ENCODE assay signal across 8 cellular contexts in the genomic region with DNA sequence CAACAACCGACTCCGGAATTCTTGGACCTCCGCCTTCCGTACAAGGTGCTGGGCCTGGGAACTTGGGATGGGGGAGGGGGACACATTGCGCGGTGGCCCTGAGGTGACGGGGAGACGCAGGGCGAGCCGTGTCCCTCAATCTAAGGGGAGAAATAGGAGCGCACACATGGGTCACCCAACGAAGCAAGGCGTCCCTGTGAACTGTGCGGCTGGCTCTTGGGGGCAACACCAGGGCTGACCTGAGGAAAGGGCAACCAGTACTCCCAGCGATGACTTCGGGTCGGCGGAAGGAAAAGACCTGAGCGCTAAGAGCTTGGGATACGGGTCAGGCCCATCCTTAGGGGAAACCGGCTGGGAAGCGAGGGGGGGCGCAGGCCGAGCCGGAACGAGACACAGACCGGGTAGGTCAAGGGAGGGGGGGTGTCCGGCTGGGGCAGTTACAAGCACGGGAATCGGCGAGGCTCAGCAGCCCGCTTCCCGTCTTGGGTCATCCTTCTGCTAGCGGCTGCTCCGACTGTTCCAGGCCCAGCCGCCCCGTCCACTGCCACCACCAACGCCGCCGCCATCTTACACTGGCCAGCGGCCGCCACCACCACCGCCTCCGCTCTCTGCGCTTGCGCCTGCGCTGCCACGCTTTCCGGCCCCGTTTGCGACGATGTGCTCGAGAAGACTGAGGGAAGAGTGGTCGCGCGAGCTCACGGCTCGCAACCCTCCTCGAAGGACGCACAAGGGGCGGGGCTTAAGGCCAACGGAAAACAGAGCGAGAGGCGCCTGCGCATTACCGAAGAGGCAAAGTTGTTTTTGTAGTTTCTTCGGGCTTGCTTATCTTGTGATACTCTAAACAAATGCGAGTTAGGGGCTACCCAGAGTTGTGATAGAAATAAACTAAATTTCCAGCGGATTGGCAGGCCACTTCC. TPM values are rescaled to one million over a fixed set of nuclear protein-coding genes. Genes with fewer than 3 reads are reported as not detected.
DNase-seq lines count a peak whose midpoint lies in the region; TF ChIP-seq lines count a peak whose summit lies in the region.

TSS of gene DCAF8 (minus strand) at position 672 of the 917 bp plus-strand sequence. CDS start 18,541 bp downstream, outside the sequence.

- intact Hi-C loops in stomach (cut with DNase I; ENCODE audit: low total_unique reads): no loop called here

- H4K20me1 ChIP-seq in MM.1S (ENCODE audit: insufficient read depth, low read length): no peaks in the 10 kb centered on the region
- H4K20me1 ChIP-seq in neural cell (ENCODE audit: insufficient read depth): no peaks in the 10 kb centered on the region

- H3K4me1 ChIP-seq in ES-I3 (ENCODE audit: insufficient read depth, low read length) (peaks cover 11% of the 10 kb centered on the region; the same call in 1 of the 2 replicates), HAP-1 (peaks cover 12% of the 10 kb centered on the region), MM.1S (ENCODE audit: low read length) (peaks cover 19% of the 10 kb centered on the region), stomach (peaks cover 15 to 54% (median 43%) of the 10 kb centered on the region in 4 donors)

- H3K4me3 ChIP-seq in HAP-1 (peak within 1 kb of the TSS; percentile 76), MM.1S (ENCODE audit: low read length) (peak within 1 kb of the TSS; percentile 88), neural cell (ENCODE audit: low read length) (peak within 1 kb of the TSS; percentile 84), stomach (peak within 1 kb of the TSS; percentile 66 to 94 (median 88))

- H2AFZ ChIP-seq in MM.1S (ENCODE audit: low read length) (peak within 1 kb of the TSS; percentile 79), neural cell (ENCODE audit: low read depth, low read length) (peak within 1 kb of the TSS; percentile 90)

- TF ChIP-seq EP300 in neural cell (conservative IDR thresholded peaks at IDR 0.05; ENCODE audit: poor library complexity, severe bottlenecking): peak; percentile 11
- TF ChIP-seq EP300 in stomach (IDR thresholded peaks at IDR 0.05): no peak

- H3K27ac ChIP-seq in MM.1S (ENCODE audit: low read length) (peak within 1 kb of the TSS; percentile 92), neural cell (ENCODE audit: low read length) (peak within 1 kb of the TSS; percentile 93), stomach (peak within 1 kb of the TSS; percentile 94 to 98 (median 97))

- no peak for TF ChIP-seq RAD21 in neural cell (conservative IDR thresholded peaks at IDR 0.05)

- H3K27me3 ChIP-seq in HAP-1 (ENCODE audit: low read depth) (no peaks in the 10 kb centered on the region; the same call in 1 of the 2 replicates), MM.1S (replicated peaks; ENCODE audit: insufficient read depth, low read length) (no peaks in the 10 kb centered on the region), neural cell (ENCODE audit: insufficient read depth, low read depth, low read length) (no peaks in the 10 kb centered on the region), stomach (no peaks in the 10 kb centered on the region)

- no peaks in the 10 kb centered on the region; the same call in 1 of the 2 replicates for H3K36me3 ChIP-seq in ES-I3 (ENCODE audit: insufficient read depth, low read length)
- no peaks in the 10 kb centered on the region for H3K36me3 ChIP-seq in HAP-1 (replicated peaks)
- no peaks in the 10 kb centered on the region for H3K36me3 ChIP-seq in MM.1S (replicated peaks; ENCODE audit: insufficient read depth, low read length)
- no peaks in the 10 kb centered on the region for H3K36me3 ChIP-seq in neural cell (ENCODE audit: insufficient read depth, low read length)
- H3K36me3 ChIP-seq in stomach: peaks cover 0 to 8% (median 2%) of the 10 kb centered on the region in 4 donors

- H3K9me2 ChIP-seq in MM.1S (replicated peaks; ENCODE audit: insufficient read depth, low read length) (no peaks in the 10 kb centered on the region), neural cell (ENCODE audit: insufficient read depth, low read length) (no peaks in the 10 kb centered on the region)

- peak within 1 kb of the TSS; percentile 93 for H3K4me2 ChIP-seq in MM.1S (ENCODE audit: low read depth, low read length)
- peak within 1 kb of the TSS; percentile 99 for H3K4me2 ChIP-seq in neural cell (ENCODE audit: low read length)

- peak in 3 of 4 donors; percentile 87 to 92 (median 88) for TF ChIP-seq POLR2A in stomach (IDR thresholded peaks at IDR 0.05)

- 0% methylated on average over 32 to 69 of the region's 69 CpGs for WGBS in stomach, 5 donors

- H3K79me2 ChIP-seq in MM.1S (ENCODE audit: low read length): peaks cover 51% of the 10 kb centered on the region
- H3K79me2 ChIP-seq in neural cell (replicated peaks; ENCODE audit: insufficient read depth, low read length): peaks cover 33% of the 10 kb centered on the region

- DNase-seq in HAP-1 (ENCODE audit: low spot score in 2 of 2) (peak; percentile 96 to 99), MM.1S (peak; percentile 100), SIG-M5 (lab: John Stamatoyannopoulos, UW) (peak; percentile 92), activated gamma-delta T cell (lab: John Stamatoyannopoulos, UW) (peak; percentile 94), fibroblast of the conjunctiva (ENCODE audit: low read depth) (peak; percentile 96), stomach (peak; percentile 98)

- peak within 1 kb of the TSS; percentile 93 for H3K9ac ChIP-seq in ES-I3 (ENCODE audit: low read depth, low read length)
- H3K9ac ChIP-seq in MM.1S (ENCODE audit: low read length): peak within 1 kb of the TSS; percentile 94
- H3K9ac ChIP-seq in neural cell (ENCODE audit: low read length): peak within 1 kb of the TSS; percentile 96

- H3K9me3 ChIP-seq in ES-I3 (ENCODE audit: control insufficient read depth, insufficient read depth, low read length) (no peaks in the 10 kb centered on the region), HAP-1 (no peaks in the 10 kb centered on the region), MM.1S (replicated peaks; ENCODE audit: insufficient read depth, low read length) (no peaks in the 10 kb centered on the region), neural cell (ENCODE audit: low read length) (no peaks in the 10 kb centered on the region), stomach (no peaks in the 10 kb centered on the region)

- in situ Hi-C loops in HAP-1 (cut with MboI; ENCODE audit: low sequenced_read_pairs): no loop called here

- H3F3A ChIP-seq in MM.1S (ENCODE audit: insufficient read depth, low read length) (peaks cover 25% of the 10 kb centered on the region), neural cell (ENCODE audit: insufficient read depth, low read length, poor library complexity, severe bottlenecking) (no peaks in the 10 kb centered on the region)

- TF ChIP-seq CTCF in MM.1S (IDR thresholded peaks at IDR 0.05; ENCODE audit: low read length) (no peak), neural cell (IDR thresholded peaks at IDR 0.05; ENCODE audit: poor library complexity, severe bottlenecking) (peak; percentile 18), stomach (IDR thresholded peaks at IDR 0.05) (no peak)

TF ChIP-seq in neural cell, 6 proteins besides CTCF, POLR2A, EP300 and RAD21:
- TF ChIP-seq MXI1 (conservative IDR thresholded peaks at IDR 0.05; ENCODE audit: poor library complexity, severe bottlenecking) (peak; percentile 65), TAF1 (IDR thresholded peaks at IDR 0.05; ENCODE audit: low read depth) (peak; percentile 91), POLR2AphosphoS5 (IDR thresholded peaks at IDR 0.05) (peak; percentile 99), SMC3 (conservative IDR thresholded peaks at IDR 0.05; ENCODE audit: poor library complexity) (no peak)
- TF ChIP-seq, protein P1, sequence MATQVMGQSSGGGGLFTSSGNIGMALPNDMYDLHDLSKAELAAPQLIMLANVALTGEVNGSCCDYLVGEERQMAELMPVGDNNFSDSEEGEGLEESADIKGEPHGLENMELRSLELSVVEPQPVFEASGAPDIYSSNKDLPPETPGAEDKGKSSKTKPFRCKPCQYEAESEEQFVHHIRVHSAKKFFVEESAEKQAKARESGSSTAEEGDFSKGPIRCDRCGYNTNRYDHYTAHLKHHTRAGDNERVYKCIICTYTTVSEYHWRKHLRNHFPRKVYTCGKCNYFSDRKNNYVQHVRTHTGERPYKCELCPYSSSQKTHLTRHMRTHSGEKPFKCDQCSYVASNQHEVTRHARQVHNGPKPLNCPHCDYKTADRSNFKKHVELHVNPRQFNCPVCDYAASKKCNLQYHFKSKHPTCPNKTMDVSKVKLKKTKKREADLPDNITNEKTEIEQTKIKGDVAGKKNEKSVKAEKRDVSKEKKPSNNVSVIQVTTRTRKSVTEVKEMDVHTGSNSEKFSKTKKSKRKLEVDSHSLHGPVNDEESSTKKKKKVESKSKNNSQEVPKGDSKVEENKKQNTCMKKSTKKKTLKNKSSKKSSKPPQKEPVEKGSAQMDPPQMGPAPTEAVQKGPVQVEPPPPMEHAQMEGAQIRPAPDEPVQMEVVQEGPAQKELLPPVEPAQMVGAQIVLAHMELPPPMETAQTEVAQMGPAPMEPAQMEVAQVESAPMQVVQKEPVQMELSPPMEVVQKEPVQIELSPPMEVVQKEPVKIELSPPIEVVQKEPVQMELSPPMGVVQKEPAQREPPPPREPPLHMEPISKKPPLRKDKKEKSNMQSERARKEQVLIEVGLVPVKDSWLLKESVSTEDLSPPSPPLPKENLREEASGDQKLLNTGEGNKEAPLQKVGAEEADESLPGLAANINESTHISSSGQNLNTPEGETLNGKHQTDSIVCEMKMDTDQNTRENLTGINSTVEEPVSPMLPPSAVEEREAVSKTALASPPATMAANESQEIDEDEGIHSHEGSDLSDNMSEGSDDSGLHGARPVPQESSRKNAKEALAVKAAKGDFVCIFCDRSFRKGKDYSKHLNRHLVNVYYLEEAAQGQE (IDR thresholded peaks at IDR 0.05; ENCODE audit: borderline replicate concordance): peak; percentile 90

RNA-seq across cellular contexts. Expression of gene DCAF8, which starts in this region (rescaled TPM):
- polyA plus RNA-seq in neural cell: 153 TPM in 2 replicates
- polyA minus RNA-seq in neural cell: 117 and 129 TPM in 2 replicates
- 100 to 1,000 TPM in 3 of 5 donors, 10 to 100 TPM in 2; 85.8 to 267 (median 148) TPM for total RNA-seq in stomach
- polyA plus RNA-seq in stomach: 10 to 100 TPM; 39.4 to 45.1 (median 40.7) TPM

Comparison
In these comparisons a context has a peak if more than half of its experiments do, and no peak if none do; other contexts are left out.
1. Peak in every context shown above with its lines: DNase-seq, H3K4me3 ChIP-seq and H3K27ac ChIP-seq.